Comparison of ENCODE assay signal across 16 cellular contexts in genomic region chr17:76992911-76993310, GRCh38.
"Had no signal": no experiment of that assay in that cellular context is flagged by ENCODE, and none has a peak within 500 bp of the region (broad histone marks: within the 10 kb centered on the region; RNA-seq: fewer than 3 reads in every experiment).

No MANE protein-coding gene starts in this region.

- DNase-seq: activated CD8-positive, alpha-beta memory T cell treated with anti-CD3 and anti-CD28 coated beads, Interleukin-2, amount 50 U/mL, for 48 hours; anterior cingulate cortex; brain microvascular endothelial cell; effector memory CD4-positive, alpha-beta T cell; heart left ventricle; left colon; right lobe of liver; stimulated activated CD4-positive, alpha-beta T cell treated with anti-CD3 and anti-CD28 coated beads, Interleukin-4, amount 100 ng/mL, for 4 hours; stimulated activated CD8-positive, alpha-beta memory T cell treated with anti-CD3 and anti-CD28 coated beads, Interleukin-4, amount 100 ng/mL, for 48 hours; trophoblast cell had no signal

- H3K27me3 Mint-ChIP-seq: activated CD4-positive, alpha-beta T cell treated with anti-CD3 and anti-CD28 coated beads, Interleukin-2, amount 10 ng/mL, durations not matched to agents 7 days and 5 days; stimulated activated naive CD8-positive, alpha-beta T cell treated with anti-CD3 and anti-CD28 coated beads, Interleukin-15, Interleukin-2, amounts not matched to agents 100 ng/mL and 50 ng/mL, for 24 hours had no signal

- H3K9me3 ChIP-seq: heart left ventricle, right lobe of liver, suprapubic skin had no signal

- H3K4me3 Mint-ChIP-seq: activated CD4-positive, alpha-beta T cell treated with anti-CD3 and anti-CD28 coated beads, Interleukin-2, amount 10 ng/mL, durations not matched to agents 7 days and 5 days; mesothelial cell of epicardium; stimulated activated naive CD8-positive, alpha-beta T cell treated with anti-CD3 and anti-CD28 coated beads, Interleukin-15, Interleukin-2, amounts not matched to agents 100 ng/mL and 50 ng/mL, for 24 hours had no signal

- H3K9me3 Mint-ChIP-seq: activated CD4-positive, alpha-beta T cell treated with anti-CD3 and anti-CD28 coated beads, Interleukin-2, amount 10 ng/mL, durations not matched to agents 7 days and 5 days; mesothelial cell of epicardium; neural crest cell; stimulated activated naive CD8-positive, alpha-beta T cell treated with anti-CD3 and anti-CD28 coated beads, Interleukin-15, Interleukin-2, amounts not matched to agents 100 ng/mL and 50 ng/mL, for 24 hours had no signal

- H3K36me3 Mint-ChIP-seq: mesothelial cell of epicardium had no signal

- H3K27ac Mint-ChIP-seq: mesothelial cell of epicardium; stimulated activated naive CD8-positive, alpha-beta T cell treated with anti-CD3 and anti-CD28 coated beads, Interleukin-15, Interleukin-2, amounts not matched to agents 100 ng/mL and 50 ng/mL, for 24 hours had no signal

- H3K36me3 ChIP-seq: brain microvascular endothelial cell, heart left ventricle, right lobe of liver, suprapubic skin had no signal

- H3K27ac ChIP-seq: brain microvascular endothelial cell, epithelial cell of prostate, heart left ventricle, right lobe of liver, suprapubic skin had no signal
